In genomic region chr3:160707187-160707789, GRCh38 we compare ENCODE assay signal across 9 cellular contexts. TPM values are rescaled to one million over a fixed set of nuclear protein-coding genes. Genes with fewer than 3 reads are reported as not detected.
A peak's percentile ranks its signal among the peaks of the same experiment; 100 is the strongest.
DNase-seq lines count a peak whose midpoint lies in the region; ATAC-seq and TF ChIP-seq lines count a peak whose summit lies in the region.
"Had no signal": no experiment of that assay in that cellular context is flagged by ENCODE, and none has a peak within 500 bp of the region (broad histone marks: within the 10 kb centered on the region; RNA-seq: fewer than 3 reads in every experiment).

No MANE protein-coding gene starts in this region.

- no peak overlapping the region for H3K4me3 ChIP-seq in CD4-positive, alpha-beta memory T cell (ENCODE audit: low read length in 2 of 2)
- H3K4me3 ChIP-seq in OCI-LY3 (ENCODE audit: low read length), result no peak overlapping the region
- H3K4me3 ChIP-seq in testis, result no peak overlapping the region

- intact Hi-C loops in CD4-positive, alpha-beta memory T cell (cut with micrococcal nuclease), result loop anchor here (1.0 to 5.0 kb wide), 3 partner anchors 235 to 717 kb away; no protein-coding TSS in a partner anchor
- intact Hi-C loops in testis (cut with DNase I; ENCODE audit: low total_unique reads), result loop anchor here (10.0 kb wide), 1 partner anchor 228 kb away; no protein-coding TSS in a partner anchor

- H3K4me3 Mint-ChIP-seq in CD4-positive, alpha-beta memory T cell, result no peak overlapping the region

- TF ChIP-seq CTCF in OCI-LY3 (IDR thresholded peaks at IDR 0.05; ENCODE audit: low read depth, low read length) (peak; percentile 61), testis (IDR thresholded peaks at IDR 0.05) (peak in 2 of 3 experiments; percentile 24 to 55)

- in situ Hi-C loops in KBM-7 (cut with MboI; ENCODE audit: low pct_unique_long_range_greater_than_20kb, low sequenced_read_pairs), result loop anchor here (25.0 kb wide), 1 partner anchor 230 kb away; no protein-coding TSS in a partner anchor
- in situ Hi-C loops in T47D (cut with HindIII; ENCODE audit: low pct_unique_long_range_greater_than_20kb, low sequenced_read_pairs), result no loop called here

- peak in 4 of 5 donors; percentile 36 to 44 (median 40) for DNase-seq in CD4-positive, alpha-beta memory T cell
- DNase-seq in KBM-7, result peak; percentile 38
- peak; percentile 41 to 85 for DNase-seq in T47D (ENCODE audit: low read depth in 1 of 2, low spot score in 1 of 2)
- DNase-seq in kidney tubule cell (ENCODE audit: low spot score), result peak; percentile 50
- peak; percentile 26 for DNase-seq in testis
- no peak for DNase-seq in activated effector memory CD4-positive, alpha-beta T cell treated with Interleukin-2 at 50 U/mL for 16 hours

- no peak overlapping the region; the same call in 1 of the 2 replicates for H2AFZ ChIP-seq in OCI-LY3 (ENCODE audit: low read depth, low read length)

- ATAC-seq in GM18870 (IDR thresholded peaks at IDR 0.05; ENCODE audit: unreplicated experiment), result peak; percentile 77

- POLR2A ChIA-PET in CD4-positive, alpha-beta memory T cell (lab: Charles Lee; ENCODE audit: partially characterized antibody), result no interaction called here

- CTCF ChIA-PET in CD4-positive, alpha-beta memory T cell (lab: Charles Lee; ENCODE audit: partially characterized antibody), result interaction anchor here (1.2 to 4.4 kb wide), 5 partner anchors 20 to 713 kb away, joined by 3 to 72 read pairs (median 4); no protein-coding TSS in a partner anchor

- H3K36me3 ChIP-seq in CD4-positive, alpha-beta memory T cell (ENCODE audit: insufficient read depth, low read length), result no peaks in the 10 kb centered on the region
- H3K36me3 ChIP-seq in OCI-LY3 (replicated peaks; ENCODE audit: low read depth, low read length), result no peaks in the 10 kb centered on the region
- H3K36me3 ChIP-seq in testis (ENCODE audit: low read depth, missing control alignments), result no peaks in the 10 kb centered on the region

- 36 to 51% methylated on average over 4 of the region's 4 CpGs for WGBS in testis, 2 donors

- H3K9me3 Mint-ChIP-seq in CD4-positive, alpha-beta memory T cell, result no peaks in the 10 kb centered on the region

- no peak for TF ChIP-seq POLR2A in testis (IDR thresholded peaks at IDR 0.05)

- no peaks in the 10 kb centered on the region for H3K79me2 ChIP-seq in OCI-LY3 (ENCODE audit: low read length)

- peaks cover 24 to 36% of the 10 kb centered on the region in 2 donors for H3K27me3 Mint-ChIP-seq in CD4-positive, alpha-beta memory T cell

- H3K9me3 ChIP-seq in CD4-positive, alpha-beta memory T cell (ENCODE audit: control insufficient read depth in 1 of 2, low read length in 2 of 2), result no peaks in the 10 kb centered on the region
- H3K9me3 ChIP-seq in OCI-LY3 (ENCODE audit: insufficient read depth, low read length) (no peaks in the 10 kb centered on the region), testis (no peaks in the 10 kb centered on the region)

- no peaks in the 10 kb centered on the region for H3K36me3 Mint-ChIP-seq in CD4-positive, alpha-beta memory T cell

- no peaks in the 10 kb centered on the region for H4K20me1 ChIP-seq in OCI-LY3 (ENCODE audit: insufficient read depth, low read length)

- H3K4me1 ChIP-seq in CD4-positive, alpha-beta memory T cell (ENCODE audit: insufficient read depth, low read length), result no peaks in the 10 kb centered on the region
- H3K4me1 ChIP-seq in OCI-LY3 (ENCODE audit: low read length), result no peaks in the 10 kb centered on the region
- no peaks in the 10 kb centered on the region for H3K4me1 ChIP-seq in testis

- H3K27ac Mint-ChIP-seq in CD4-positive, alpha-beta memory T cell, result no peak overlapping the region

- H3K27me3 ChIP-seq in CD4-positive, alpha-beta memory T cell (ENCODE audit: insufficient read depth, low read length), result no peaks in the 10 kb centered on the region
- H3K27me3 ChIP-seq in OCI-LY3 (ENCODE audit: low read depth, low read length), result peaks cover 39% of the 10 kb centered on the region
- H3K27me3 ChIP-seq in testis, result no peaks in the 10 kb centered on the region

- no peak overlapping the region for H3K9ac ChIP-seq in OCI-LY3 (ENCODE audit: low read length)
- H3K9ac ChIP-seq: KMS-11 had no signal

- H3K4me1 Mint-ChIP-seq in CD4-positive, alpha-beta memory T cell, result no peaks in the 10 kb centered on the region

- no peak overlapping the region for H3K4me2 ChIP-seq in OCI-LY3 (ENCODE audit: low read length)
- H3K4me2 ChIP-seq: KMS-11 had no signal

- H3K27ac ChIP-seq in CD4-positive, alpha-beta memory T cell (ENCODE audit: low read depth, low read length), result no peak overlapping the region
- no peak overlapping the region for H3K27ac ChIP-seq in OCI-LY3 (ENCODE audit: low read length)
- no peak overlapping the region for H3K27ac ChIP-seq in testis
- H3K27ac ChIP-seq: KMS-11 had no signal

RNA-seq across cellular contexts. Expression of gene ARL14, which starts 30.3 kb away (rescaled TPM):
- not detected for total RNA-seq in CD4-positive, alpha-beta memory T cell
- not detected for polyA plus RNA-seq in CD4-positive, alpha-beta memory T cell
- total RNA-seq in testis, result under 1 TPM in 1 of 2 donors, not detected in 1; 0.31 TPM
- polyA plus RNA-seq in testis (ENCODE audit: insufficient read depth, low read depth, low replicate concordance), result not detected

RNA-seq across cellular contexts. Expression of gene PPM1L, which starts 48.7 kb away (rescaled TPM):
- 1 to 10 TPM; 5.1 to 6.5 TPM for total RNA-seq in CD4-positive, alpha-beta memory T cell
- polyA plus RNA-seq in CD4-positive, alpha-beta memory T cell, result 1 to 10 TPM in 1 of 2 donors, under 1 TPM in 1; 0.84 to 1.8 TPM
- 10 to 100 TPM; 19.6 to 27.7 TPM for total RNA-seq in testis
- 4.4 TPM for polyA plus RNA-seq in testis (ENCODE audit: insufficient read depth, low read depth, low replicate concordance)
